In genomic region chr7:55178863-55179773, GRCh38 we compare ENCODE assay signal across 1 cellular context.
TF ChIP-seq lines count a peak whose summit lies in the region.

No MANE protein-coding gene starts in this region.

TF ChIP-seq in HepG2, 621 proteins besides CTCF, POLR2A, EP300 and RAD21 (continued from another document and continues in another):
- TF ChIP-seq DMAP1 (CRISPR knock-in tag; IDR thresholded peaks at IDR 0.05), result peak; percentile 98
- TF ChIP-seq TMF1 (CRISPR knock-in tag; IDR thresholded peaks at IDR 0.05; ENCODE audit: low read depth), result 0 out of 2 replicates have a peak, but pooled peaks have one; percentile 51
- TF ChIP-seq PLSCR1 (CRISPR knock-in tag; IDR thresholded peaks at IDR 0.05; ENCODE audit: borderline replicate concordance), result no peak
- peak; percentile 60 for TF ChIP-seq ZNF629 (CRISPR knock-in tag; conservative IDR thresholded peaks at IDR 0.05)
- no peak for TF ChIP-seq ZNF639 (CRISPR knock-in tag; conservative IDR thresholded peaks at IDR 0.05)
- TF ChIP-seq MXD1 (CRISPR knock-in tag; IDR thresholded peaks at IDR 0.05), result no peak
- TF ChIP-seq RBAK (CRISPR knock-in tag; IDR thresholded peaks at IDR 0.05), result no peak
- peak; percentile 80; the same call in 1 of the 2 replicates for TF ChIP-seq HOXA3 (CRISPR knock-in tag; IDR thresholded peaks at IDR 0.05)
- no peak for TF ChIP-seq SMARCC2 (IDR thresholded peaks at IDR 0.05)
- TF ChIP-seq ZNF124 (CRISPR knock-in tag; IDR thresholded peaks at IDR 0.05), result peak; percentile 49; the same call in 1 of the 2 replicates
- peak; percentile 69 for TF ChIP-seq PHF5A (CRISPR knock-in tag; IDR thresholded peaks at IDR 0.05; ENCODE audit: low read depth, unreplicated experiment)
- peak; percentile 75 for TF ChIP-seq ZFY (CRISPR knock-in tag; IDR thresholded peaks at IDR 0.05)
- 0 out of 2 replicates have a peak, but pooled peaks have one; percentile 13 for TF ChIP-seq ZNF770 (CRISPR knock-in tag; IDR thresholded peaks at IDR 0.05)
- no peak for TF ChIP-seq ZNF713 (CRISPR knock-in tag; IDR thresholded peaks at IDR 0.05)
- TF ChIP-seq ZBTB26 (CRISPR knock-in tag; IDR thresholded peaks at IDR 0.05; ENCODE audit: borderline replicate concordance), result peak; percentile 41; the same call in 1 of the 2 replicates
- TF ChIP-seq TOE1 (CRISPR knock-in tag; IDR thresholded peaks at IDR 0.05), result no peak
- TF ChIP-seq ZNF225 (CRISPR knock-in tag; IDR thresholded peaks at IDR 0.05), result no peak; the same call in 1 of the 2 replicates
- TF ChIP-seq ZNF768 (CRISPR knock-in tag; IDR thresholded peaks at IDR 0.05), result no peak
- peak; percentile 52; the same call in 1 of the 2 replicates for TF ChIP-seq HIC2 (CRISPR knock-in tag; IDR thresholded peaks at IDR 0.05; ENCODE audit: low read depth)
- TF ChIP-seq CERS6 (CRISPR knock-in tag; IDR thresholded peaks at IDR 0.05), result no peak
- no peak for TF ChIP-seq MNT (IDR thresholded peaks at IDR 0.05)
- TF ChIP-seq SKI (IDR thresholded peaks at IDR 0.05; ENCODE audit: partially characterized antibody), result peak; percentile 27
- no peak for TF ChIP-seq E2F1 (CRISPR knock-in tag; IDR thresholded peaks at IDR 0.05)
- TF ChIP-seq DDIT3 (CRISPR knock-in tag; IDR thresholded peaks at IDR 0.05), result no peak
- peak; percentile 56; the same call in 1 of the 2 replicates for TF ChIP-seq ZNF746 (CRISPR knock-in tag; IDR thresholded peaks at IDR 0.05)
- peak; percentile 31; the same call in 1 of the 2 replicates for TF ChIP-seq JUN (CRISPR knock-in tag; IDR thresholded peaks at IDR 0.05)
- no peak for TF ChIP-seq ZNF260 (CRISPR knock-in tag; IDR thresholded peaks at IDR 0.05; ENCODE audit: borderline replicate concordance, low read depth)
- TF ChIP-seq ASH2L (IDR thresholded peaks at IDR 0.05; ENCODE audit: insufficient read length, low read depth, low read length), result peak; percentile 41
- peak; percentile 70; the same call in 1 of the 2 replicates for TF ChIP-seq PRDM10 (CRISPR knock-in tag; IDR thresholded peaks at IDR 0.05; ENCODE audit: low read depth)
- peak; percentile 75; the same call in 1 of the 2 replicates for TF ChIP-seq ARID4A (CRISPR knock-in tag; IDR thresholded peaks at IDR 0.05; ENCODE audit: borderline replicate concordance)
- peak; percentile 72 for TF ChIP-seq ZNF331 (CRISPR knock-in tag; IDR thresholded peaks at IDR 0.05)
- no peak; the same call in 1 of the 2 replicates for TF ChIP-seq SP140L (CRISPR knock-in tag; IDR thresholded peaks at IDR 0.05; ENCODE audit: borderline replicate concordance)
- peak; percentile 79 for TF ChIP-seq ZBTB38 (CRISPR knock-in tag; IDR thresholded peaks at IDR 0.05)
- TF ChIP-seq ZNF572 (CRISPR knock-in tag; IDR thresholded peaks at IDR 0.05), result no peak
- TF ChIP-seq FLYWCH1 (CRISPR knock-in tag; IDR thresholded peaks at IDR 0.05), result no peak
